Comparison of ENCODE assay signal across 16 cellular contexts in the genomic region with DNA sequence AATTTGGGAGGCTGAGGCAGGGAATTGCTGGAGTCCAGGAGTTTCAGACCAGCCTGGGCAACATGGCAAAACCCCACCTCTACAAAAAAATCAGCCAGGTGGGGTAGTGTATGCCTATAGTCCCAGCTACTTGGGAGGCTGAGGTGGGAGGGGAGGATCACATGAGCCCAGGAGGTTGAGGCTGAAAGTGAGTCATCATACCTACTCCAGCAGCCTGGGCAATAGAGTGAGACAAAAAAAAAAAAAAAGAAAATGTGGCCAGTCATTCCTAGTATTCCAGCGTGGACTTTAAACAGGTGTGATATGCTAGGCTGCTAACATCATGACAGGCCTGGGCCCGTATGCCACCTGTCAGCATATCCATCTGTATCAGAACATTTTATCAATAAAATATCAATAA.
DNase-seq lines count a peak whose midpoint lies in the region; ATAC-seq, FAIRE-seq and TF ChIP-seq lines count a peak whose summit lies in the region.
"Had no signal": no experiment of that assay in that cellular context is flagged by ENCODE, and none has a peak within 500 bp of the region (broad histone marks: within the 10 kb centered on the region; RNA-seq: fewer than 3 reads in every experiment).

No MANE protein-coding gene starts in this region.

- H3K27me3 ChIP-seq in CD8-positive, alpha-beta memory T cell (ENCODE audit: insufficient read depth, low read length, poor library complexity, severe bottlenecking): no peaks in the 10 kb centered on the region
- H3K27me3 ChIP-seq in colonic mucosa (no peaks in the 10 kb centered on the region), HepG2 (ENCODE audit: control insufficient read depth in 1 of 2, insufficient read depth in 2 of 2, low read length in 2 of 2) (no peaks in the 10 kb centered on the region), PC-9 (ENCODE audit: insufficient read depth, low read depth) (no peaks in the 10 kb centered on the region)

- no peak overlapping the region for H2AFZ ChIP-seq in HepG2 (ENCODE audit: low read length)
- H2AFZ ChIP-seq in PC-9: no peak overlapping the region

- H3K9me2 ChIP-seq in PC-9 (ENCODE audit: insufficient read depth): no peaks in the 10 kb centered on the region

- no peaks in the 10 kb centered on the region for H3K79me2 ChIP-seq in HepG2 (ENCODE audit: insufficient read depth, low read length)
- no peaks in the 10 kb centered on the region for H3K79me2 ChIP-seq in PC-9 (ENCODE audit: low read depth)

- no peaks in the 10 kb centered on the region for H3K9me3 Mint-ChIP-seq in CD8-positive, alpha-beta memory T cell
- H3K9me3 Mint-ChIP-seq: activated T-cell treated with anti-CD3 and anti-CD28 coated beads, Interleukin-2, amount 50 U/mL, for 72 hours; T-cell had no signal

- CTCF ChIA-PET in CD8-positive, alpha-beta memory T cell (lab: Charles Lee): no interaction called here
- CTCF ChIA-PET in HepG2 (lab: Yijun Ruan, JAX; ENCODE audit: low intra/inter-chr PET ratio, low total read pairs) (no interaction called here), PC-9 (lab: Charles Lee) (no interaction called here)

- peaks cover 12% of the 10 kb centered on the region; the same call in 1 of the 2 replicates for H3F3A ChIP-seq in PC-9 (ENCODE audit: insufficient read depth, low read depth)

- DNase-seq in CD8-positive, alpha-beta memory T cell: no peak
- DNase-seq in LoVo (ENCODE audit: low spot score) (peak; percentile 28), colonic mucosa (peak; percentile 42), HepG2 (ENCODE audit: low spot score) (peak; percentile 17), CD1c-positive myeloid dendritic cell (ENCODE audit: extremely low spot score) (no peak), HUDEP-2 (lab: John Stamatoyannopoulos, UW; ENCODE audit: unreplicated experiment in 76 of 76) (no peak), NCI-H345 (lab: John Stamatoyannopoulos, UW) (no peak), PC-9 (no peak)
- DNase-seq: activated CD4-positive, alpha-beta T cell treated with anti-CD3 and anti-CD28 coated beads for 36 hours; activated T-cell treated with anti-CD3 and anti-CD28 coated beads, Interleukin-2, amount 50 U/mL, for 72 hours; NCI-H187; NCI-H524; posterior cingulate gyrus; T-cell had no signal

- TF ChIP-seq POLR2A in HepG2 (IDR thresholded peaks at IDR 0.05; ENCODE audit: insufficient read depth in 1 of 2, low read depth in 2 of 2, low read length in 2 of 2): no peak

- intact Hi-C loops in colonic mucosa (cut with DNase I): no loop called here
- intact Hi-C loops in HepG2 (cut with micrococcal nuclease; ENCODE audit: unreplicated experiment): no loop called here
- intact Hi-C loops in PC-9 (cut with micrococcal nuclease; ENCODE audit: unreplicated experiment): no loop called here

- H4K20me1 ChIP-seq in HepG2 (ENCODE audit: insufficient read depth, low read length): no peaks in the 10 kb centered on the region
- H4K20me1 ChIP-seq in PC-9 (ENCODE audit: insufficient read depth): peaks cover 25% of the 10 kb centered on the region

- H3K4me3 Mint-ChIP-seq in CD8-positive, alpha-beta memory T cell: no peak overlapping the region
- H3K4me3 Mint-ChIP-seq: activated CD4-positive, alpha-beta T cell treated with anti-CD3 and anti-CD28 coated beads for 36 hours; activated T-cell treated with anti-CD3 and anti-CD28 coated beads, Interleukin-2, amount 50 U/mL, for 72 hours; T-cell had no signal

- H3K4me2 ChIP-seq in HepG2 (ENCODE audit: low read depth, low read length): no peak overlapping the region
- no peak overlapping the region for H3K4me2 ChIP-seq in PC-9

- BruUV-seq in HepG2 (replicated peaks; lab: Mats Ljungman, UMichigan) (no TSS peak), PC-9 (replicated peaks; lab: Mats Ljungman, UMichigan) (no TSS peak)

- peaks cover 0 to 23% (median 19%) of the 10 kb centered on the region in 3 donors for H3K36me3 Mint-ChIP-seq in CD8-positive, alpha-beta memory T cell

- peaks cover under 1% of the 10 kb centered on the region for H3K36me3 ChIP-seq in CD8-positive, alpha-beta memory T cell (ENCODE audit: insufficient read depth, low read length)
- H3K36me3 ChIP-seq in colonic mucosa (no peaks in the 10 kb centered on the region), HepG2 (replicated peaks in 1 of 2; ENCODE audit: control insufficient read depth in 1 of 2, insufficient read depth in 2 of 2, low read length in 2 of 2) (peaks cover 28 to 94% of the 10 kb centered on the region in 2 experiments), PC-9 (ENCODE audit: low read depth) (peaks cover 22% of the 10 kb centered on the region)

- peaks cover 44 to 61% (median 54%) of the 10 kb centered on the region in 3 donors for H3K4me1 Mint-ChIP-seq in CD8-positive, alpha-beta memory T cell

- TF ChIP-seq CTCF in colonic mucosa (IDR thresholded peaks at IDR 0.05) (no peak), HepG2 (CRISPR knock-in tag; IDR thresholded peaks at IDR 0.05) (no peak), PC-9 (conservative IDR thresholded peaks at IDR 0.05) (no peak)

- TF ChIP-seq EP300 in HepG2 (IDR thresholded peaks at IDR 0.05; ENCODE audit: low read depth in 2 of 2, low read length in 2 of 2) (no peak), HepG2 (CRISPR knock-in tag; IDR thresholded peaks at IDR 0.05; ENCODE audit: borderline replicate concordance) (no peak)

- 79% methylated on average over 2 of the region's 2 CpGs for WGBS in HepG2 (ENCODE audit: low lambda C conversion rate)

- peak overlapping the region in 5 of 8 donors; percentile 14 to 98 (median 88) for H3K27ac Mint-ChIP-seq in CD8-positive, alpha-beta memory T cell
- H3K27ac Mint-ChIP-seq: activated CD4-positive, alpha-beta T cell treated with anti-CD3 and anti-CD28 coated beads for 36 hours; activated T-cell treated with anti-CD3 and anti-CD28 coated beads, Interleukin-2, amount 50 U/mL, for 72 hours had no signal

- no peaks in the 10 kb centered on the region for H3K9me3 ChIP-seq in CD8-positive, alpha-beta memory T cell (ENCODE audit: low read length)
- H3K9me3 ChIP-seq in colonic mucosa: no peaks in the 10 kb centered on the region
- no peaks in the 10 kb centered on the region for H3K9me3 ChIP-seq in HepG2 (ENCODE audit: low read length)
- no peaks in the 10 kb centered on the region for H3K9me3 ChIP-seq in PC-9 (ENCODE audit: insufficient read depth, low read depth)

- H3K9ac ChIP-seq in colonic mucosa (ENCODE audit: low read depth in 2 of 2, low read length in 2 of 2) (no peak overlapping the region), HepG2 (ENCODE audit: insufficient read depth, low read depth, low read length) (no peak overlapping the region)

- POLR2A ChIA-PET in CD8-positive, alpha-beta memory T cell (lab: Charles Lee): no interaction called here
- POLR2A ChIA-PET in HepG2 (lab: Yijun Ruan, JAX) (no interaction called here), PC-9 (lab: Charles Lee; ENCODE audit: unreplicated experiment) (no interaction called here)

- FAIRE-seq in HepG2 (lab: Jason Lieb, UNC): no peak
- FAIRE-seq: endothelial cell of umbilical vein, GM12878 had no signal

- H3K4me1 ChIP-seq in CD8-positive, alpha-beta memory T cell (ENCODE audit: insufficient read depth, low read length): peaks cover 36% of the 10 kb centered on the region
- H3K4me1 ChIP-seq in colonic mucosa (no peaks in the 10 kb centered on the region), HepG2 (ENCODE audit: insufficient read depth, low read length) (no peaks in the 10 kb centered on the region), PC-9 (replicated peaks; ENCODE audit: insufficient read depth) (peaks cover 11% of the 10 kb centered on the region)

- no peak overlapping the region for H3K4me3 ChIP-seq in CD8-positive, alpha-beta memory T cell (ENCODE audit: low read length)
- no peak overlapping the region for H3K4me3 ChIP-seq in colonic mucosa
- no peak overlapping the region for H3K4me3 ChIP-seq in HepG2 (replicated peaks in 1 of 3; ENCODE audit: insufficient read depth in 1 of 3, low read depth in 2 of 3, low read length in 3 of 3)
- no peak overlapping the region for H3K4me3 ChIP-seq in PC-9
- H3K4me3 ChIP-seq: GM12878 had no signal

- H3K27ac ChIP-seq in CD8-positive, alpha-beta memory T cell (ENCODE audit: low read depth, low read length): no peak overlapping the region
- H3K27ac ChIP-seq in colonic mucosa: peak overlapping the region; percentile 34
- H3K27ac ChIP-seq in HepG2 (ENCODE audit: extremely low read length, insufficient read depth, low read length): no peak overlapping the region
- no peak overlapping the region for H3K27ac ChIP-seq in PC-9

- peak; percentile 36; the same call in 2 of the 3 replicates for ATAC-seq in HepG2
- ATAC-seq: activated CD4-positive, alpha-beta T cell treated with anti-CD3 and anti-CD28 coated beads for 36 hours; activated T-cell treated with anti-CD3 and anti-CD28 coated beads, Interleukin-2, amount 50 U/mL, for 72 hours; GM12878; T-cell had no signal

- in situ Hi-C loops in HepG2 (cut with HindIII; ENCODE audit: extremely low pct_ligation_motif_present, low pct_unique_long_range_greater_than_20kb): no loop called here

- TF ChIP-seq RAD21 in HepG2 (CRISPR knock-in tag; IDR thresholded peaks at IDR 0.05): no peak

- H3K27me3 Mint-ChIP-seq in CD8-positive, alpha-beta memory T cell: no peaks in the 10 kb centered on the region
- H3K27me3 Mint-ChIP-seq: activated CD4-positive, alpha-beta T cell treated with anti-CD3 and anti-CD28 coated beads for 36 hours; T-cell had no signal

TF ChIP-seq in HepG2, 621 proteins besides CTCF, POLR2A, EP300 and RAD21:
- TF ChIP-seq, protein P1, sequence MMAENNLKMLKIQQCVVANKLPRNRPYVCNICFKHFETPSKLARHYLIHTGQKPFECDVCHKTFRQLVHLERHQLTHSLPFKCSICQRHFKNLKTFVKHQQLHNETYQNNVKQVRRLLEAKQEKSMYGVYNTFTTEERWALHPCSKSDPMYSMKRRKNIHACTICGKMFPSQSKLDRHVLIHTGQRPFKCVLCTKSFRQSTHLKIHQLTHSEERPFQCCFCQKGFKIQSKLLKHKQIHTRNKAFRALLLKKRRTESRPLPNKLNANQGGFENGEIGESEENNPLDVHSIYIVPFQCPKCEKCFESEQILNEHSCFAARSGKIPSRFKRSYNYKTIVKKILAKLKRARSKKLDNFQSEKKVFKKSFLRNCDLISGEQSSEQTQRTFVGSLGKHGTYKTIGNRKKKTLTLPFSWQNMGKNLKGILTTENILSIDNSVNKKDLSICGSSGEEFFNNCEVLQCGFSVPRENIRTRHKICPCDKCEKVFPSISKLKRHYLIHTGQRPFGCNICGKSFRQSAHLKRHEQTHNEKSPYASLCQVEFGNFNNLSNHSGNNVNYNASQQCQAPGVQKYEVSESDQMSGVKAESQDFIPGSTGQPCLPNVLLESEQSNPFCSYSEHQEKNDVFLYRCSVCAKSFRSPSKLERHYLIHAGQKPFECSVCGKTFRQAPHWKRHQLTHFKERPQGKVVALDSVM (CRISPR knock-in tag; IDR thresholded peaks at IDR 0.05): peak; percentile 12; the same call in 1 of the 2 replicates
- TF ChIP-seq ETV5 (CRISPR knock-in tag; IDR thresholded peaks at IDR 0.05; ENCODE audit: borderline replicate concordance): no peak
- TF ChIP-seq ZNF121 (CRISPR knock-in tag; IDR thresholded peaks at IDR 0.05): 0 out of 2 replicates have a peak, but pooled peaks have one; percentile 38
- no peak for TF ChIP-seq MIER3 (CRISPR knock-in tag; IDR thresholded peaks at IDR 0.05; ENCODE audit: borderline replicate concordance)
- TF ChIP-seq ETV6 (CRISPR knock-in tag; conservative IDR thresholded peaks at IDR 0.05): no peak
- peak; percentile 68 for TF ChIP-seq FOSL2 (CRISPR knock-in tag; IDR thresholded peaks at IDR 0.05)

Comparison
In these comparisons a context has a peak if more than half of its experiments do, and no peak if none do; other contexts are left out.
1. DNase-seq: peak in LoVo (single experiment), colonic mucosa (single experiment) and HepG2 (single experiment); none in CD8-positive, alpha-beta memory T cell (0 of 5), CD1c-positive myeloid dendritic cell (single experiment), HUDEP-2 (0 of 76), NCI-H345 (single experiment) and PC-9 (0 of 2).